ENCODE assay signal across 8 cellular contexts in the genomic region with DNA sequence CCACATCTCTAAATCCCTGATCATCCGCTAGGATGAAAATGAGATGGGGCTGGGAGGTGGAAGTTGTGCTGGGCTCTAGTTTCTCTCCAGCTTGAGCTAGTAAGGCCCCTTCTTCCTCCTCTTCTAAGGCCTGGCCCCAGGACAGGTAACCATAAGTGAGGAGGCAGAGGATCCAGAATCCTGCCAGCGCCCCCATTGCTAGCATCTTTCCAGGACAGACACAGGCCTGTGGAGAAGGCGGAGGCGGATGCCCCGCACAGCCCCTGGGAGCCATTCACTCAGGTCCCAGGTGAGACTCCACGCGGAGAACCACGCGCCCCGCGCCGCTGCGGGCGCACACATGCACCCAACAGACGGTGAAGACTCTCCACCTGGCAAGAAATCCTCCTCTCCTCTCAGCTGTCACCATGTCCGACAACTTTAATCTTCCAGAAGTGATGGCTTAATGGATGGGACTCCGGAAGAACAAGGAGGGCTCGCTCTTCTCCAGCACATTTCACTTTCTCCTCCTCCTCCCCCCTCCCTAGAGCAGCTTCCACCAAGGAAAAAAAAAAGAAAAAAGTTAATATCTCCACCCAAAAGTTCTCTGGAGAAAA. TPM values are rescaled to one million over a fixed set of nuclear protein-coding genes. Genes with fewer than 3 reads are reported as not detected.
DNase-seq lines count a peak whose midpoint lies in the region; ATAC-seq and TF ChIP-seq lines count a peak whose summit lies in the region.

No MANE protein-coding gene starts in this region.

- peaks cover 30% of the 10 kb centered on the region for H3K79me2 ChIP-seq in GM23338 (replicated peaks; ENCODE audit: insufficient read depth)

- in situ Hi-C loops in gastrocnemius medialis (cut with MboI; ENCODE audit: low sequenced_read_pairs in 4 of 4): no loop called here

- H2AFZ ChIP-seq in GM23338: peak overlapping the region; percentile 94

- peaks cover 0 to 12% (median 0%) of the 10 kb centered on the region in 3 donors for H3K9me3 ChIP-seq in gastrocnemius medialis

- H3K27ac ChIP-seq in GM23338 (ENCODE audit: low read depth) (no peak overlapping the region), gastrocnemius medialis (peak overlapping the region; percentile 56 to 73 (median 67))

- peaks cover 17% of the 10 kb centered on the region for H3K27me3 Mint-ChIP-seq in GM23338 (ENCODE audit: insufficient read depth, low read depth, poor library complexity)
- peaks cover 14% of the 10 kb centered on the region for H3K27me3 Mint-ChIP-seq in activated T-helper 17 cell treated with anti-CD3 and anti-CD28 coated beads, Interleukin-2, amount 50 U/mL, for 72 hours

- H3K4me3 ChIP-seq in GM23338: peak overlapping the region; percentile 80
- peak overlapping the region; percentile 61 to 77 (median 65) for H3K4me3 ChIP-seq in gastrocnemius medialis

- peaks cover 7% of the 10 kb centered on the region for H3K9me3 Mint-ChIP-seq in GM23338
- H3K9me3 Mint-ChIP-seq in activated T-helper 17 cell treated with anti-CD3 and anti-CD28 coated beads, Interleukin-2, amount 50 U/mL, for 72 hours: no peaks in the 10 kb centered on the region

- H3K4me1 ChIP-seq in GM23338 (ENCODE audit: insufficient read depth) (peaks cover 13% of the 10 kb centered on the region), gastrocnemius medialis (peaks cover 0 to 9% of the 10 kb centered on the region in 2 donors)

- no peak for TF ChIP-seq CTCF in GM23338 (conservative IDR thresholded peaks at IDR 0.05; ENCODE audit: low read depth in 2 of 2)
- no peak for TF ChIP-seq CTCF in gastrocnemius medialis (IDR thresholded peaks at IDR 0.05 in 4 of 5, conservative IDR thresholded peaks at IDR 0.05 in 1 of 5)

- ATAC-seq in GM23338 (peak; percentile 56), left ventricle myocardium superior (peak; percentile 50), gastrocnemius medialis (peak; percentile 25 to 30), HG03439 (IDR thresholded peaks at IDR 0.05; ENCODE audit: unreplicated experiment) (no peak)
- ATAC-seq in activated T-helper 17 cell treated with anti-CD3 and anti-CD28 coated beads, Interleukin-2, amount 50 U/mL, for 72 hours (replicated peaks): no peak

- H3K4me3 Mint-ChIP-seq in GM23338: peak overlapping the region; percentile 92
- peak overlapping the region; percentile 82 for H3K4me3 Mint-ChIP-seq in activated T-helper 17 cell treated with anti-CD3 and anti-CD28 coated beads, Interleukin-2, amount 50 U/mL, for 72 hours

- H3K36me3 ChIP-seq in GM23338 (ENCODE audit: insufficient read depth): no peaks in the 10 kb centered on the region
- no peaks in the 10 kb centered on the region for H3K36me3 ChIP-seq in gastrocnemius medialis

- DNase-seq in GM23338 (ENCODE audit: low spot score) (peak; percentile 45), left ventricle myocardium superior (no peak), gastrocnemius medialis (no peak), CD1c-positive myeloid dendritic cell (ENCODE audit: extremely low spot score) (no peak)
- DNase-seq in effector CD8-positive, alpha-beta T cell (lab: John Stamatoyannopoulos, UW): no peak
- no peak for DNase-seq in stimulated activated CD4-positive, alpha-beta T cell treated with anti-CD3 and anti-CD28 coated beads, Interleukin-1b, Interleukin-23, amount 100 ng/mL, for 48 hours

- H3K36me3 Mint-ChIP-seq in GM23338 (ENCODE audit: low read depth): peaks cover 9% of the 10 kb centered on the region
- no peaks in the 10 kb centered on the region for H3K36me3 Mint-ChIP-seq in activated T-helper 17 cell treated with anti-CD3 and anti-CD28 coated beads, Interleukin-2, amount 50 U/mL, for 72 hours (ENCODE audit: low read depth)

- H3K27ac Mint-ChIP-seq in GM23338: 0 out of 2 replicates have a peak overlapping the region, but pooled peaks have one; percentile 72
- no peak overlapping the region for H3K27ac Mint-ChIP-seq in activated T-helper 17 cell treated with anti-CD3 and anti-CD28 coated beads, Interleukin-2, amount 50 U/mL, for 72 hours

- no peaks in the 10 kb centered on the region for H3F3A ChIP-seq in GM23338 (replicated peaks; ENCODE audit: low read depth)

- no peak for TF ChIP-seq POLR2A in gastrocnemius medialis (IDR thresholded peaks at IDR 0.05)

- H3K4me1 Mint-ChIP-seq in GM23338: peaks cover 33% of the 10 kb centered on the region
- no peaks in the 10 kb centered on the region for H3K4me1 Mint-ChIP-seq in activated T-helper 17 cell treated with anti-CD3 and anti-CD28 coated beads, Interleukin-2, amount 50 U/mL, for 72 hours

- H3K4me2 ChIP-seq in GM23338: peak overlapping the region; percentile 83

- H3K9me2 ChIP-seq in GM23338 (ENCODE audit: insufficient read depth): no peaks in the 10 kb centered on the region

- intact Hi-C loops in left ventricle myocardium superior (cut with micrococcal nuclease) (no loop called here), gastrocnemius medialis (cut with DNase I; ENCODE audit: low total_unique reads) (no loop called here)

- peaks cover 13% of the 10 kb centered on the region for H3K27me3 ChIP-seq in GM23338 (ENCODE audit: insufficient read depth)
- peaks cover 6 to 15% (median 6%) of the 10 kb centered on the region in 3 donors for H3K27me3 ChIP-seq in gastrocnemius medialis

- no peaks in the 10 kb centered on the region for H4K20me1 ChIP-seq in GM23338 (replicated peaks; ENCODE audit: insufficient read depth)

TF ChIP-seq in GM23338, 12 proteins besides CTCF, POLR2A, EP300 and RAD21:
- TF ChIP-seq CREB1 (CRISPR knock-in tag; IDR thresholded peaks at IDR 0.05; ENCODE audit: low read depth) (no peak), ZNF462 (CRISPR knock-in tag; IDR thresholded peaks at IDR 0.05) (no peak)

RNA-seq across cellular contexts. Expression of gene ARSJ, which starts 0.8 kb away (rescaled TPM):
- total RNA-seq in GM23338 (2014; rRNA removed; shearing (Covaris generic)): 3.5 and 6.6 TPM in 2 replicates
- 2.1 and 4.3 TPM in 2 replicates for polyA plus RNA-seq in GM23338 (2016; fragmentation: Nextera tagmentation; extraction: Ambion mirVana)
- under 1 TPM in 1 of 2 donors, not detected in 1; 0.19 TPM for total RNA-seq in activated T-helper 17 cell treated with anti-CD3 and anti-CD28 coated beads, Interleukin-2, amount 50 U/mL, for 72 hours
- total RNA-seq in left ventricle myocardium superior: 0.59 TPM
- total RNA-seq in gastrocnemius medialis: under 1 TPM; 0.15 to 0.67 (median 0.46) TPM

Comparison
In these comparisons a context has a peak if more than half of its experiments do, and no peak if none do; other contexts are left out.
1. ATAC-seq: peak in GM23338 (single experiment), left ventricle myocardium superior (single experiment) and gastrocnemius medialis (2 of 2); none in activated T-helper 17 cell treated with anti-CD3 and anti-CD28 coated beads, Interleukin-2, amount 50 U/mL, for 72 hours (single experiment) and HG03439 (single experiment).